In the genomic region with DNA sequence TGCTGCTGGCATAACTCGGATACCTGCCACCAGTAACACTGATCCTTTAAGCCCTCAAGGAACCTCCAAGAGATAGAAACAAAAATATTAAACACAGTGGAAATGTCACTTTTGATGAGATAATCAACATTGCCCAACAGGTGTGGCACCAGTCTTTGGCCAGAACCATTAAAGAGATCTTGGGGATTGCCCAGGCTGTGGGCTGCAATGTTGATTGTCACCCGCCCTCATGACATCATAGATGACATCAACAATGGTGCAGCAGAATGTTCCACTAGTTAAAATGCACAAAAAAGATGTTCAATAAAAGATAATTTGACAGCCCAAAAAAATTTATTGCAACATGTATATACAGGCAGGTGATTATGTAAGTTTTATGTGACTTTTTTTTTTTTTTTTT, we compare ENCODE assay signal across 31 cellular contexts.
"Had no signal": no experiment of that assay in that cellular context is flagged by ENCODE, and none has a peak within 500 bp of the region (broad histone marks: within the 10 kb centered on the region; RNA-seq: fewer than 3 reads in every experiment).

No MANE protein-coding gene starts in this region.

- FAIRE-seq: astrocyte, bronchial epithelial cell, endometrium, TTC549 had no signal

- H3K4me1 ChIP-seq: esophagus muscularis mucosa, gastroesophageal sphincter had no signal

- DNase-seq: activated CD4-positive, alpha-beta memory T cell treated with anti-CD3 and anti-CD28 coated beads, Interleukin-2, amount 10 ng/mL, durations not matched to agents 7 days and 5 days; activated CD4-positive, alpha-beta T cell treated with anti-CD3 and anti-CD28 coated beads for 1 hour; activated CD4-positive, alpha-beta T cell treated with anti-CD3 and anti-CD28 coated beads for 4 hours; activated CD4-positive, alpha-beta T cell treated with anti-CD3 and anti-CD28 coated beads, Interleukin-2, amount 10 ng/mL, durations not matched to agents 7 days and 5 days; activated CD4-positive, alpha-beta T cell treated with anti-CD3 and anti-CD28 coated beads, Interleukin-2, amount 50 U/mL, for 4 hours; activated CD8-positive, alpha-beta memory T cell treated with anti-CD3 and anti-CD28 coated beads, Interleukin-2, amount 50 U/mL, for 48 hours; activated effector memory CD4-positive, alpha-beta T cell treated with Interleukin-2 at 50 U/mL for 16 hours; activated gamma-delta T cell treated with Interleukin-2 at 50 U/mL for 16 hours; activated naive CD4-positive, alpha-beta T cell treated with anti-CD3 and anti-CD28 coated beads, Interleukin-2, amount 50 U/mL, for 16 hours; activated naive CD4-positive, alpha-beta T cell treated with Interleukin-2 at 50 U/mL for 16 hours; activated T-cell treated with anti-CD3 and anti-CD28 coated beads for 4 hours; activated T-cell treated with anti-CD3 and anti-CD28 coated beads, Interleukin-2, amount 50 U/mL, for 24 hours; amniotic stem cell; anterior cingulate cortex; brain microvascular endothelial cell; cortex of kidney; effector CD4-positive, alpha-beta T cell; foreskin melanocyte; heart right ventricle had no signal

- H3K27me3 ChIP-seq: brain microvascular endothelial cell had no signal

- H3K9me3 Mint-ChIP-seq: activated CD4-positive, alpha-beta T cell treated with anti-CD3 and anti-CD28 coated beads, Interleukin-2, amount 10 ng/mL, durations not matched to agents 7 days and 5 days; activated T-cell treated with anti-CD3 and anti-CD28 coated beads, Interleukin-2, amount 50 U/mL, for 24 hours; activated T-helper 17 cell treated with anti-CD3 and anti-CD28 coated beads, Interleukin-2, amount 50 U/mL, for 72 hours; central memory CD8-positive, alpha-beta T cell had no signal

- H3K4me3 Mint-ChIP-seq: activated CD4-positive, alpha-beta memory T cell treated with anti-CD3 and anti-CD28 coated beads, Interleukin-2, amount 10 ng/mL, durations not matched to agents 7 days and 5 days; activated CD4-positive, alpha-beta T cell treated with anti-CD3 and anti-CD28 coated beads, Interleukin-2, amount 10 ng/mL, durations not matched to agents 7 days and 5 days; activated naive CD8-positive, alpha-beta T cell; activated T-cell treated with anti-CD3 and anti-CD28 coated beads, Interleukin-2, amount 50 U/mL, for 24 hours; activated T-helper 17 cell treated with anti-CD3 and anti-CD28 coated beads, Interleukin-2, amount 50 U/mL, for 72 hours; central memory CD8-positive, alpha-beta T cell; WTC11 had no signal

- H3K36me3 ChIP-seq: brain microvascular endothelial cell, esophagus muscularis mucosa, gastroesophageal sphincter, heart right ventricle had no signal

- H3K9me3 ChIP-seq: esophagus muscularis mucosa had no signal

- H3K27ac ChIP-seq: brain microvascular endothelial cell, epithelial cell of prostate, esophagus muscularis mucosa, gastroesophageal sphincter, heart right ventricle, VCaP had no signal

- H3K27ac Mint-ChIP-seq: activated CD4-positive, alpha-beta memory T cell treated with anti-CD3 and anti-CD28 coated beads, Interleukin-2, amount 10 ng/mL, durations not matched to agents 7 days and 5 days; activated CD4-positive, alpha-beta T cell treated with anti-CD3 and anti-CD28 coated beads, Interleukin-2, amount 10 ng/mL, durations not matched to agents 7 days and 5 days; activated naive CD8-positive, alpha-beta T cell; activated T-cell treated with anti-CD3 and anti-CD28 coated beads, Interleukin-2, amount 50 U/mL, for 24 hours; activated T-helper 17 cell treated with anti-CD3 and anti-CD28 coated beads, Interleukin-2, amount 50 U/mL, for 72 hours; WTC11 had no signal

- H3K36me3 Mint-ChIP-seq: activated naive CD8-positive, alpha-beta T cell had no signal

- ATAC-seq: activated T-helper 17 cell treated with anti-CD3 and anti-CD28 coated beads, Interleukin-2, amount 50 U/mL, for 72 hours; gastroesophageal sphincter; heart right ventricle; WTC11 had no signal

- H3K4me1 Mint-ChIP-seq: activated CD4-positive, alpha-beta memory T cell treated with anti-CD3 and anti-CD28 coated beads, Interleukin-2, amount 10 ng/mL, durations not matched to agents 7 days and 5 days; activated CD4-positive, alpha-beta T cell treated with anti-CD3 and anti-CD28 coated beads, Interleukin-2, amount 10 ng/mL, durations not matched to agents 7 days and 5 days; activated T-helper 17 cell treated with anti-CD3 and anti-CD28 coated beads, Interleukin-2, amount 50 U/mL, for 72 hours; WTC11 had no signal

- H3K4me3 ChIP-seq: esophagus muscularis mucosa, gastroesophageal sphincter, heart right ventricle had no signal
